7 cellular contexts compared by ENCODE assay signal in genomic region chr5:81971694-81972495, GRCh38. TPM values are rescaled to one million over a fixed set of nuclear protein-coding genes. Genes with fewer than 3 reads are reported as not detected.
DNase-seq lines count a peak whose midpoint lies in the region; ATAC-seq, FAIRE-seq and TF ChIP-seq lines count a peak whose summit lies in the region.

TSS of gene ATG10 (plus strand) at chr5:81972023. CDS start at chr5:81987571, 15,548 bp downstream.

- H2AFZ ChIP-seq in hepatocyte: peak within 1 kb of the TSS; percentile 75

- no peaks in the 10 kb centered on the region for H3K36me3 ChIP-seq in hepatocyte (replicated peaks; ENCODE audit: insufficient read depth, low read depth)

- peak; percentile 97 for ATAC-seq in HG02973 (IDR thresholded peaks at IDR 0.05; ENCODE audit: unreplicated experiment)

- peak; percentile 94 for FAIRE-seq in GM18507 (lab: Jason Lieb, UNC)

- H3K4me2 ChIP-seq in hepatocyte: peak within 1 kb of the TSS; percentile 83

- H3K4me3 ChIP-seq in astrocyte of the cerebellum (ENCODE audit: low read depth, low read length): peak within 1 kb of the TSS; percentile 74
- H3K4me3 ChIP-seq in hepatocyte: peak within 1 kb of the TSS; percentile 54

- H3K27ac ChIP-seq in hepatocyte: peak within 1 kb of the TSS; percentile 95

- H3K9me2 ChIP-seq in hepatocyte (replicated peaks; ENCODE audit: insufficient read depth): no peaks in the 10 kb centered on the region

- DNase-seq in GM18507 (ENCODE audit: extremely low spot score, insufficient read length, low read depth) (peak; percentile 88), NCI-H1930 (lab: John Stamatoyannopoulos, UW) (peak; percentile 76 to 86), T-helper 22 cell (ENCODE audit: low read depth) (peak; percentile 78), astrocyte of the cerebellum (ENCODE audit: low read depth) (peak; percentile 82), hepatocyte (ENCODE audit: low spot score) (peak; percentile 98), retina (peak; percentile 98)

- no peaks in the 10 kb centered on the region for H4K20me1 ChIP-seq in hepatocyte (ENCODE audit: insufficient read depth, poor library complexity, severe bottlenecking)

- 0% methylated on average over 32 of the region's 79 CpGs for WGBS in hepatocyte (ENCODE audit: low lambda C conversion rate, missing lambda C conversion rate)

- no peak for TF ChIP-seq CTCF in astrocyte of the cerebellum (IDR thresholded peaks at IDR 0.05; ENCODE audit: low read depth, low read length, missing control alignments)
- TF ChIP-seq CTCF in hepatocyte (IDR thresholded peaks at IDR 0.05; ENCODE audit: poor library complexity): no peak

- no peaks in the 10 kb centered on the region for H3K9me3 ChIP-seq in hepatocyte (ENCODE audit: low read depth)

- H3K79me2 ChIP-seq in hepatocyte: peaks cover 9% of the 10 kb centered on the region

- no peaks in the 10 kb centered on the region for H3K27me3 ChIP-seq in hepatocyte

- in situ Hi-C loops in astrocyte of the cerebellum (cut with HindIII; ENCODE audit: low sequenced_read_pairs): no loop called here

- H3K4me1 ChIP-seq in hepatocyte (ENCODE audit: insufficient read depth): peaks cover 8% of the 10 kb centered on the region

RNA-seq across cellular contexts. Expression of gene ATG10, which starts in this region (rescaled TPM):
- total RNA-seq in hepatocyte: 8.9 and 11.8 TPM in 2 replicates
- polyA plus RNA-seq in hepatocyte: 12.6 and 13.0 TPM in 2 replicates

Comparison
In these comparisons a context has a peak if more than half of its experiments do, and no peak if none do; other contexts are left out.
1. Peak in every context shown above with its lines: DNase-seq, ATAC-seq, H3K4me3 ChIP-seq and H3K27ac ChIP-seq.